18 cellular contexts compared by ENCODE assay signal in the genomic region with DNA sequence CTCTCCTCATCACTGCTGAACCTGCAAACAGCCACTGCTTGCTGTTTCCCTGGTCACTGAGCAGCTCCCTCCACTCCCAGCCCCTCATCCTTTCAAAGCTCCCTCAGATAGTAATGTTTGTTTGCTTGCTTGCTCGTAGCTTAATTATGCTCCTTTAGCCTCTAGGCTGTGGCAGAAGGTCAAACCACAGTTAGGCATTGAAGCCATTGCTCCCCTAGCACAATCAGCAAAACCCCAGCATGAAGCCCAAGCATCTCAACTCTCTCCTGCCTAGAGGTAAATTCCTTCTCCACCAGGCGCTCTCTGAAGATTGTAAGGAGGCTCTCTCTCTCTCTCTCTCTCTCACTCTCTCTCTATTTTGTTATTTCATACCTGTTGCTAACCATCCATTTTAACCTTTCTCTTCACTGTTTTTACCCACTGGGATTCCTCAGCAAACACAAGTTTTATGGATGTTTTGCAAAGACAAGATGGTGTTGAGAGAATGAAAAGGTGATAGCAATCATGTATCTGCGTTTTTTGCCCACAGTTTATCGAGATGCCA.
DNase-seq lines count a peak whose midpoint lies in the region; ATAC-seq and TF ChIP-seq lines count a peak whose summit lies in the region.
"Had no signal": no experiment of that assay in that cellular context is flagged by ENCODE, and none has a peak within 500 bp of the region (broad histone marks: within the 10 kb centered on the region; RNA-seq: fewer than 3 reads in every experiment).

No MANE protein-coding gene starts in this region.

- H3K4me1 ChIP-seq in mesendoderm (ENCODE audit: control insufficient read depth, low read depth, low read length) = no peaks in the 10 kb centered on the region
- H3K4me1 ChIP-seq in tibial nerve = no peaks in the 10 kb centered on the region
- H3K4me1 ChIP-seq: BLaER1 had no signal

- H4K5ac ChIP-seq in mesendoderm (ENCODE audit: low read length) = no peak overlapping the region

- H3K79me2 ChIP-seq in mesendoderm (ENCODE audit: control insufficient read depth, insufficient read depth, low read length) = no peaks in the 10 kb centered on the region

- ATAC-seq in HG02642 (IDR thresholded peaks at IDR 0.05; ENCODE audit: poor library complexity, unreplicated experiment) = no peak
- ATAC-seq: T-cell had no signal

- H3K27me3 ChIP-seq in mesendoderm (ENCODE audit: insufficient read depth, low read length, poor library complexity) = no peaks in the 10 kb centered on the region
- no peaks in the 10 kb centered on the region for H3K27me3 ChIP-seq in tibial nerve
- H3K27me3 ChIP-seq: BLaER1 had no signal

- H3K23ac ChIP-seq in mesendoderm (ENCODE audit: low read length) = no peak overlapping the region

- H2BK5ac ChIP-seq in mesendoderm (ENCODE audit: low read length) = no peak overlapping the region

- H3K56ac ChIP-seq in mesendoderm (ENCODE audit: low read length) = no peak overlapping the region

- no peak overlapping the region for H3K4ac ChIP-seq in mesendoderm (ENCODE audit: low read depth, low read length)

- TF ChIP-seq CTCF in tibial nerve (IDR thresholded peaks at IDR 0.05) (no peak), GM10266 (IDR thresholded peaks at IDR 0.05; ENCODE audit: control insufficient read depth, insufficient read depth, low read depth, missing control alignments) (no peak)

- H3K4me2 ChIP-seq in mesendoderm (ENCODE audit: low read length) = no peak overlapping the region
- H3K4me2 ChIP-seq: BLaER1, PC-9 had no signal

- no peak for TF ChIP-seq POLR2A in tibial nerve (IDR thresholded peaks at IDR 0.05)

- H3K27ac ChIP-seq in mesendoderm (ENCODE audit: low read depth, low read length) = no peak overlapping the region
- H3K27ac ChIP-seq in tibial nerve = no peak overlapping the region
- H3K27ac ChIP-seq: BLaER1, PC-9, SK-N-MC had no signal

- H4K8ac ChIP-seq in mesendoderm (ENCODE audit: low read depth, low read length) = no peak overlapping the region

- no peak overlapping the region for H3K4me3 ChIP-seq in mesendoderm (ENCODE audit: low read length)
- H3K4me3 ChIP-seq in tibial nerve = no peak overlapping the region
- H3K4me3 ChIP-seq: BLaER1, HAP-1, PC-9, SK-N-MC had no signal

- H3K36me3 ChIP-seq in mesendoderm (ENCODE audit: control insufficient read depth, insufficient read depth, low read length) (no peaks in the 10 kb centered on the region), tibial nerve (no peaks in the 10 kb centered on the region)
- H3K36me3 ChIP-seq: BLaER1, HAP-1 had no signal

- H3K79me1 ChIP-seq in mesendoderm (ENCODE audit: low read length) = no peaks in the 10 kb centered on the region

- H3K18ac ChIP-seq in mesendoderm (ENCODE audit: low read length) = no peak overlapping the region

- H2AK5ac ChIP-seq in mesendoderm (ENCODE audit: low read length) = no peak overlapping the region

- H3K9me3 ChIP-seq in tibial nerve = no peaks in the 10 kb centered on the region
- H3K9me3 ChIP-seq: BLaER1, HAP-1 had no signal

- DNase-seq in NCI-H1417 (lab: John Stamatoyannopoulos, UW) = peak in 2 of 3 experiments; percentile 18 to 55
- DNase-seq in NCI-H1417 treated with DMSO at 0.1 percent for 48 hours (lab: John Stamatoyannopoulos, UW) = no peak
- DNase-seq in NCI-H748 treated with DMSO at 0.1 percent for 48 hours (lab: John Stamatoyannopoulos, UW) = peak; percentile 20
- DNase-seq in mesendoderm = peak; percentile 90
- no peak for DNase-seq in KG1 (lab: John Stamatoyannopoulos, UW)
- no peak for DNase-seq in tibial nerve (ENCODE audit: low spot score in 2 of 2)
- no peak for DNase-seq in GM10266 (ENCODE audit: extremely low spot score)
- DNase-seq: 8988T, DMS 273 treated with DMSO at 0.1 percent for 48 hours, EL, NCI-H1694 treated with DMSO at 0.1 percent for 48 hours, NCI-H524, PC-9, T-cell had no signal

- H2BK15ac ChIP-seq in mesendoderm (replicated peaks; ENCODE audit: low read depth) = no peak overlapping the region

- TF ChIP-seq EP300 in tibial nerve (IDR thresholded peaks at IDR 0.05) = no peak

- H3K9ac ChIP-seq in mesendoderm (ENCODE audit: low read length) = no peak overlapping the region
- H3K9ac ChIP-seq: BLaER1 had no signal

- no peak overlapping the region for H2BK120ac ChIP-seq in mesendoderm (ENCODE audit: low read depth, low read length)

- WGBS in mesendoderm (ENCODE audit: extremely low coverage, insufficient coverage, low lambda C conversion rate) = no CpG with 5 or more reads among the region's 4 CpGs
- 70 to 75% methylated on average over 4 of the region's 4 CpGs for WGBS in tibial nerve, 2 donors

Comparison
In these comparisons a context has a peak if more than half of its experiments do, and no peak if none do; other contexts are left out.
1. DNase-seq: peak in NCI-H1417 (2 of 3), NCI-H748 treated with DMSO at 0.1 percent for 48 hours (single experiment) and mesendoderm (single experiment); none in NCI-H1417 treated with DMSO at 0.1 percent for 48 hours (single experiment), KG1 (single experiment), tibial nerve (0 of 2) and GM10266 (single experiment).